In genomic region chr2:86809481-86810121, GRCh38 we compare ENCODE assay signal across 1 cellular context.
TF ChIP-seq lines count a peak whose summit lies in the region.

No MANE protein-coding gene starts in this region.

TF ChIP-seq in endothelial cell of umbilical vein, 7 proteins besides CTCF, POLR2A, EP300 and RAD21:
- TF ChIP-seq GATA2 (IDR thresholded peaks at IDR 0.05; ENCODE audit: insufficient read depth, insufficient read length, low read depth, low read length) (no peak), EZH2 (IDR thresholded peaks at IDR 0.05; ENCODE audit: borderline replicate concordance, low read depth, low read length, severe bottlenecking) (peak; percentile 77)
